In the genomic region with DNA sequence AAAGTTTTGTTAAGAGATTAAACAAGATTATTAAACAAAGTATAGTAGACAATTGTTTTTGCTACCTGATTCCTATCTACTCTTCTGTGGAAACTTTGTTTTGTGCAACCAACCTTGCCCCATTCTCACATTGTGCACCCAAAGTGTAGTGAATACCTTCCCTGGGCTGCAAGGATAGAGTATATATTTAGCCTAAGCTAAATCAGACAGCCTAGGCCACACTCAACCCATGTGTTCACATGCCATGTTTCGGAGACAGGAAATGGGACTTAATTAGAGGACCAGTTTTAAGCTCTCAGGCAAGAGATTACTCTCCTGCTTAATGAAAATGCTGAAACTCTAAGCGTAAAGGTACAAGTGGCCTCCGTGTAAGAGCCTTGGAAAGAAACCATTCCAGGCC, we compare ENCODE assay signal across 17 cellular contexts.
A peak's percentile ranks its signal among the peaks of the same experiment; 100 is the strongest.
DNase-seq lines count a peak whose midpoint lies in the region; ATAC-seq, FAIRE-seq and TF ChIP-seq lines count a peak whose summit lies in the region.
"Had no signal": no experiment of that assay in that cellular context is flagged by ENCODE, and none has a peak within 500 bp of the region (broad histone marks: within the 10 kb centered on the region; RNA-seq: fewer than 3 reads in every experiment).

No MANE protein-coding gene starts in this region.

- H3K9ac ChIP-seq in KMS-11 (no peak overlapping the region), OCI-LY3 (ENCODE audit: low read length) (peak overlapping the region; percentile 40; the same call in 1 of the 2 replicates), H1 (replicated peaks in 1 of 4; ENCODE audit: extremely low read depth in 1 of 4, low read depth in 3 of 4, low read length in 3 of 4) (no peak overlapping the region)

- no peak overlapping the region for H3K23ac ChIP-seq in H1 (ENCODE audit: insufficient read length)

- TF ChIP-seq CTCF in KMS-11 (conservative IDR thresholded peaks at IDR 0.05; ENCODE audit: low read depth, low read length), result no peak
- no peak for TF ChIP-seq CTCF in OCI-LY3 (IDR thresholded peaks at IDR 0.05; ENCODE audit: low read depth, low read length)
- no peak for TF ChIP-seq CTCF in H1 (IDR thresholded peaks at IDR 0.05; ENCODE audit: control extremely low read depth in 1 of 3, insufficient read depth in 1 of 3, low read depth in 1 of 3, low read length in 3 of 3)

- DNase-seq in NAMALWA (ENCODE audit: low spot score) (peak; percentile 39), H1 (ENCODE audit: low read depth in 1 of 2, low spot score in 2 of 2) (no peak), DMS53 (lab: John Stamatoyannopoulos, UW) (no peak), germinal center (ENCODE audit: low spot score) (no peak)
- DNase-seq: AML-193; Caco-2; CD4-positive, alpha-beta T cell; DMS79; GDM1 had no signal

- H3K4me3 ChIP-seq in KMS-11 (IDR thresholded peaks at IDR 0.05; ENCODE audit: insufficient read depth, low read depth, low read length), result no peak overlapping the region
- peak overlapping the region; percentile 30 for H3K4me3 ChIP-seq in OCI-LY3 (ENCODE audit: low read length)
- no peak overlapping the region for H3K4me3 ChIP-seq in H1 (ENCODE audit: extremely low read depth in 1 of 4, insufficient read depth in 2 of 4, low read depth in 3 of 4, low read length in 4 of 4)
- H3K4me3 ChIP-seq: HAP-1 had no signal

- POLR2A ChIA-PET in H1 (lab: Charles Lee; ENCODE audit: partially characterized antibody), result no interaction called here

- H4K20me1 ChIP-seq in KMS-11 (ENCODE audit: insufficient read depth) (no peaks in the 10 kb centered on the region), OCI-LY3 (ENCODE audit: insufficient read depth, low read length) (no peaks in the 10 kb centered on the region), H1 (replicated peaks in 1 of 2; ENCODE audit: control insufficient read depth in 1 of 2, insufficient read depth in 2 of 2, low read length in 2 of 2) (no peaks in the 10 kb centered on the region)

- H2BK5ac ChIP-seq in H1 (ENCODE audit: low read depth, low read length), result no peak overlapping the region

- H2BK20ac ChIP-seq in H1 (ENCODE audit: low read length), result no peak overlapping the region

- H3K27ac ChIP-seq in KMS-11 (peak overlapping the region; percentile 9; the same call in 1 of the 2 replicates), OCI-LY3 (ENCODE audit: low read length) (peak overlapping the region; percentile 90), H1 (ENCODE audit: low read depth, low read length) (no peak overlapping the region)
- H3K27ac ChIP-seq: C4-2B had no signal

- H3K36me3 ChIP-seq in KMS-11 (ENCODE audit: insufficient read depth) (no peaks in the 10 kb centered on the region), OCI-LY3 (replicated peaks; ENCODE audit: low read depth, low read length) (no peaks in the 10 kb centered on the region), H1 (ENCODE audit: control insufficient read depth in 2 of 4, insufficient read depth in 4 of 4, low read length in 3 of 4) (no peaks in the 10 kb centered on the region)
- H3K36me3 ChIP-seq: HAP-1 had no signal

- no peak overlapping the region for H3K56ac ChIP-seq in H1 (replicated peaks; ENCODE audit: insufficient read length, low read depth, low read length)

- no peak for TF ChIP-seq POLR2A in H1 (IDR thresholded peaks at IDR 0.05; ENCODE audit: control extremely low read depth in 1 of 2, low read depth in 2 of 2, low read length in 2 of 2)

- no peaks in the 10 kb centered on the region for H3K79me1 ChIP-seq in H1 (ENCODE audit: low read depth, low read length)

- no peak overlapping the region for H3K14ac ChIP-seq in H1 (ENCODE audit: insufficient read length)

- H2BK15ac ChIP-seq in H1 (ENCODE audit: low read length), result no peak overlapping the region

- TF ChIP-seq EP300 in H1 (IDR thresholded peaks at IDR 0.05; ENCODE audit: borderline replicate concordance in 1 of 2, low read depth in 2 of 2, low read length in 2 of 2), result no peak

- no peak overlapping the region for H4K8ac ChIP-seq in H1 (ENCODE audit: extremely low read depth, insufficient read depth, low read length)

- H3K4me1 ChIP-seq in KMS-11 (ENCODE audit: low read depth, poor library complexity, severe bottlenecking) (peaks cover 25% of the 10 kb centered on the region), OCI-LY3 (ENCODE audit: low read length) (peaks cover 73% of the 10 kb centered on the region), H1 (replicated peaks in 1 of 4; ENCODE audit: control insufficient read depth in 3 of 4, insufficient read depth in 4 of 4, low read length in 3 of 4) (peaks cover 0 to 9% (median 4%) of the 10 kb centered on the region in 4 experiments; a peak in 4 of 7 replicates)
- H3K4me1 ChIP-seq: Caco-2, HAP-1 had no signal

- no peak overlapping the region for H2BK12ac ChIP-seq in H1 (ENCODE audit: low read depth, low read length)

- H3K27me3 ChIP-seq in KMS-11 (ENCODE audit: insufficient read depth, low read depth) (no peaks in the 10 kb centered on the region), OCI-LY3 (ENCODE audit: low read depth, low read length) (no peaks in the 10 kb centered on the region), H1 (replicated peaks in 1 of 4; ENCODE audit: control insufficient read depth in 3 of 4, extremely low read depth in 1 of 4, insufficient read depth in 3 of 4, low read length in 3 of 4) (no peaks in the 10 kb centered on the region)

- H3K9me3 ChIP-seq in OCI-LY3 (ENCODE audit: insufficient read depth, low read length) (0 out of 2 replicates have a peak, but pooled peaks cover 9% of the 10 kb centered on the region), H1 (ENCODE audit: insufficient read depth in 2 of 2, low read depth in 1 of 2, low read length in 1 of 2) (no peaks in the 10 kb centered on the region)
- H3K9me3 ChIP-seq: Caco-2, HAP-1 had no signal

- H2AK5ac ChIP-seq in H1 (ENCODE audit: low read depth, low read length), result no peak overlapping the region

- CTCF ChIA-PET in H1 (lab: Charles Lee; ENCODE audit: partially characterized antibody), result interaction anchor here (0.9 to 2.6 kb wide), 3 partner anchors 12 to 77 kb away, joined by 3 to 12 read pairs (median 3); no protein-coding TSS in a partner anchor

- FAIRE-seq in H1 (lab: Jason Lieb, UNC), result no peak
- FAIRE-seq: A204.1, D721Med, GM19239 had no signal

- H4K91ac ChIP-seq in H1 (replicated peaks; ENCODE audit: insufficient read length, low read length), result no peak overlapping the region

- 92% methylated on average over 3 of the region's 3 CpGs; no CpG with 5 or more reads in 1 of the 2 experiments for WGBS in H1 (ENCODE audit: extremely low coverage in 1 of 2, insufficient coverage in 1 of 2, insufficient read length in 1 of 2, insufficient replicate concordance in 2 of 2, low coverage in 1 of 2, low lambda C conversion rate in 2 of 2, missing lambda C conversion rate in 1 of 2), 2 experiments

- TF ChIP-seq RAD21 in H1 (IDR thresholded peaks at IDR 0.05 in 1 of 2, conservative IDR thresholded peaks at IDR 0.05 in 1 of 2; ENCODE audit: low read depth in 2 of 2, low read length in 2 of 2), result no peak

- no peak overlapping the region for H3K18ac ChIP-seq in H1 (ENCODE audit: extremely low read depth, low read length)

- no peak for ATAC-seq in GM18520 (IDR thresholded peaks at IDR 0.05; ENCODE audit: unreplicated experiment)

- no peak overlapping the region for H3K4ac ChIP-seq in H1 (replicated peaks; ENCODE audit: insufficient read length, low read depth, low read length)

- no peaks in the 10 kb centered on the region for H3K79me2 ChIP-seq in KMS-11 (ENCODE audit: insufficient read depth, low read depth)
- no peaks in the 10 kb centered on the region for H3K79me2 ChIP-seq in OCI-LY3 (ENCODE audit: low read length)
- no peaks in the 10 kb centered on the region for H3K79me2 ChIP-seq in H1 (ENCODE audit: control insufficient read depth in 1 of 2, insufficient read depth in 2 of 2, low read length in 2 of 2)

- H2BK120ac ChIP-seq in H1 (replicated peaks; ENCODE audit: low read depth, low read length), result peak overlapping the region; percentile 85

- H3K4me2 ChIP-seq in KMS-11 (peak overlapping the region; percentile 5; the same call in 1 of the 2 replicates), OCI-LY3 (ENCODE audit: low read length) (peak overlapping the region; percentile 68), H1 (ENCODE audit: insufficient read depth in 1 of 2, low read depth in 2 of 2, low read length in 2 of 2) (no peak overlapping the region)

- H3K23me2 ChIP-seq in H1 (ENCODE audit: low read depth, low read length), result no peaks in the 10 kb centered on the region; the same call in 1 of the 2 replicates

- H4K5ac ChIP-seq in H1 (ENCODE audit: insufficient read length, low read depth, low read length), result no peak overlapping the region

- no peak overlapping the region for H2AFZ ChIP-seq in KMS-11 (ENCODE audit: low read depth)
- H2AFZ ChIP-seq in OCI-LY3 (ENCODE audit: low read depth, low read length), result peak overlapping the region; percentile 16; the same call in 1 of the 2 replicates
- no peak overlapping the region for H2AFZ ChIP-seq in H1 (ENCODE audit: low read length)

TF ChIP-seq in H1, 55 proteins besides CTCF, POLR2A, EP300 and RAD21:
- TF ChIP-seq NRF1 (IDR thresholded peaks at IDR 0.05; ENCODE audit: low read depth, low read length), result no peak
- TF ChIP-seq, protein P1, sequence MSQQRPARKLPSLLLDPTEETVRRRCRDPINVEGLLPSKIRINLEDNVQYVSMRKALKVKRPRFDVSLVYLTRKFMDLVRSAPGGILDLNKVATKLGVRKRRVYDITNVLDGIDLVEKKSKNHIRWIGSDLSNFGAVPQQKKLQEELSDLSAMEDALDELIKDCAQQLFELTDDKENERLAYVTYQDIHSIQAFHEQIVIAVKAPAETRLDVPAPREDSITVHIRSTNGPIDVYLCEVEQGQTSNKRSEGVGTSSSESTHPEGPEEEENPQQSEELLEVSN (IDR thresholded peaks at IDR 0.05), result no peak
- no peak for TF ChIP-seq RXRA (IDR thresholded peaks at IDR 0.05; ENCODE audit: insufficient read depth, low read depth, low read length)
- TF ChIP-seq SRF (IDR thresholded peaks at IDR 0.05; ENCODE audit: low read depth, low read length), result no peak
- TF ChIP-seq TBP (IDR thresholded peaks at IDR 0.05; ENCODE audit: low read depth, low read length), result no peak
- TF ChIP-seq CBX5 (IDR thresholded peaks at IDR 0.05; ENCODE audit: low read depth, low read length), result no peak
- no peak for TF ChIP-seq SUZ12 (IDR thresholded peaks at IDR 0.05; ENCODE audit: low read length)
- no peak for TF ChIP-seq SIN3A (conservative IDR thresholded peaks at IDR 0.05 in 1 of 2, IDR thresholded peaks at IDR 0.05 in 1 of 2; ENCODE audit: low read depth in 1 of 2, low read length in 2 of 2)
- no peak for TF ChIP-seq CEBPB (IDR thresholded peaks at IDR 0.05; ENCODE audit: low read depth, low read length)
- TF ChIP-seq BCL11A (IDR thresholded peaks at IDR 0.05; ENCODE audit: low read depth in 2 of 2, low read length in 2 of 2), result no peak
- TF ChIP-seq ZNF274 (IDR thresholded peaks at IDR 0.05; ENCODE audit: borderline replicate concordance, extremely low read depth, low read length), result no peak
- no peak for TF ChIP-seq GTF2F1 (IDR thresholded peaks at IDR 0.05; ENCODE audit: borderline replicate concordance, low read depth, low read length)
TF ChIP-seq in H1: peak in this region for 0.

Comparison
In these comparisons a context has a peak if more than half of its experiments do, and no peak if none do; other contexts are left out.
1. H3K4me2 ChIP-seq: peak in KMS-11 (single experiment) and OCI-LY3 (single experiment); none in H1 (0 of 2).